Comparison of ENCODE assay signal across 25 cellular contexts in genomic region chr3:156215751-156216150, GRCh38.
A peak's percentile ranks its signal among the peaks of the same experiment; 100 is the strongest.
DNase-seq lines count a peak whose midpoint lies in the region; ATAC-seq, FAIRE-seq and TF ChIP-seq lines count a peak whose summit lies in the region.
"Had no signal": no experiment of that assay in that cellular context is flagged by ENCODE, and none has a peak within 500 bp of the region (broad histone marks: within the 10 kb centered on the region; RNA-seq: fewer than 3 reads in every experiment).

No MANE protein-coding gene starts in this region.

- no peak for TF ChIP-seq RAD21 in HepG2 (CRISPR knock-in tag; IDR thresholded peaks at IDR 0.05)
- TF ChIP-seq RAD21 in H1 (IDR thresholded peaks at IDR 0.05 in 1 of 2, conservative IDR thresholded peaks at IDR 0.05 in 1 of 2; ENCODE audit: low read depth in 2 of 2, low read length in 2 of 2): no peak

- no peaks in the 10 kb centered on the region for H3K79me1 ChIP-seq in H1 (ENCODE audit: low read depth, low read length)

- H2AFZ ChIP-seq in HepG2 (ENCODE audit: low read length) (no peak overlapping the region), H1 (ENCODE audit: low read length) (peak overlapping the region; percentile 44; the same call in 1 of the 2 replicates)
- H2AFZ ChIP-seq: GM23248 had no signal

- no peak overlapping the region for H2BK12ac ChIP-seq in H1 (ENCODE audit: low read depth, low read length)

- H2BK5ac ChIP-seq in H1 (ENCODE audit: low read depth, low read length): no peak overlapping the region

- H3K4me1 ChIP-seq in HepG2 (ENCODE audit: insufficient read depth, low read length) (peaks cover 25% of the 10 kb centered on the region), right lobe of liver (no peaks in the 10 kb centered on the region), H1 (replicated peaks in 1 of 4; ENCODE audit: control insufficient read depth in 3 of 4, insufficient read depth in 4 of 4, low read length in 3 of 4) (no peaks in the 10 kb centered on the region)
- H3K4me1 ChIP-seq: BE2C had no signal

- H3K56ac ChIP-seq in H1 (replicated peaks; ENCODE audit: insufficient read length, low read depth, low read length): no peak overlapping the region

- peaks cover 7% of the 10 kb centered on the region for H3K27me3 Mint-ChIP-seq in type B pancreatic cell

- H3K27ac Mint-ChIP-seq in type B pancreatic cell: no peak overlapping the region
- H3K27ac Mint-ChIP-seq: CD4-positive, alpha-beta T cell; CD8-positive, alpha-beta memory T cell; H9 had no signal

- POLR2A ChIA-PET in HepG2 (lab: Yijun Ruan, JAX) (no interaction called here), H1 (lab: Charles Lee; ENCODE audit: partially characterized antibody) (no interaction called here)

- no peak overlapping the region for H3K4ac ChIP-seq in H1 (replicated peaks; ENCODE audit: insufficient read length, low read depth, low read length)

- no peaks in the 10 kb centered on the region for H3K9me3 Mint-ChIP-seq in type B pancreatic cell
- H3K9me3 Mint-ChIP-seq: CD4-positive, alpha-beta T cell had no signal

- in situ Hi-C loops in HepG2 (cut with HindIII; ENCODE audit: extremely low pct_ligation_motif_present, low pct_unique_long_range_greater_than_20kb): no loop called here

- no peak overlapping the region for H3K14ac ChIP-seq in H1 (ENCODE audit: insufficient read length)

- peak overlapping the region; percentile 44 for H3K4me3 Mint-ChIP-seq in type B pancreatic cell
- H3K4me3 Mint-ChIP-seq: CD14-positive monocyte; CD4-positive, alpha-beta T cell; CD8-positive, alpha-beta memory T cell; H9 had no signal

- H3K79me2 ChIP-seq in HepG2 (ENCODE audit: insufficient read depth, low read length) (no peaks in the 10 kb centered on the region), H1 (ENCODE audit: control insufficient read depth in 1 of 2, insufficient read depth in 2 of 2, low read length in 2 of 2) (no peaks in the 10 kb centered on the region)

- H3K23me2 ChIP-seq in H1 (ENCODE audit: low read depth, low read length): no peaks in the 10 kb centered on the region

- no peak overlapping the region for H4K8ac ChIP-seq in H1 (ENCODE audit: extremely low read depth, insufficient read depth, low read length)

- H3K4me3 ChIP-seq in HepG2 (replicated peaks in 1 of 3; ENCODE audit: insufficient read depth in 1 of 3, low read depth in 2 of 3, low read length in 3 of 3) (no peak overlapping the region), right lobe of liver (no peak overlapping the region), H1 (ENCODE audit: extremely low read depth in 1 of 4, insufficient read depth in 2 of 4, low read depth in 3 of 4, low read length in 4 of 4) (no peak overlapping the region)
- H3K4me3 ChIP-seq: BLaER1 treated with 17β-estradiol and CSF1 and Interleukin-3, amounts not matched to agents 10 nM and 100 nM; GM12878; GM23248 had no signal

- BruUV-seq in HepG2 (replicated peaks; lab: Mats Ljungman, UMichigan): no TSS peak

- no peaks in the 10 kb centered on the region for H4K20me1 ChIP-seq in HepG2 (ENCODE audit: insufficient read depth, low read length)
- peaks cover 0 to 1% of the 10 kb centered on the region in 2 experiments for H4K20me1 ChIP-seq in H1 (replicated peaks in 1 of 2; ENCODE audit: control insufficient read depth in 1 of 2, insufficient read depth in 2 of 2, low read length in 2 of 2)
- H4K20me1 ChIP-seq: BLaER1 treated with 17β-estradiol and CSF1 and Interleukin-3, amounts not matched to agents 10 nM and 100 nM had no signal

- peaks cover 31% of the 10 kb centered on the region for H3K4me1 Mint-ChIP-seq in type B pancreatic cell (ENCODE audit: unreplicated experiment)
- H3K4me1 Mint-ChIP-seq: CD14-positive monocyte; CD8-positive, alpha-beta memory T cell had no signal

- TF ChIP-seq CTCF in HepG2 (CRISPR knock-in tag; IDR thresholded peaks at IDR 0.05) (no peak), right lobe of liver (IDR thresholded peaks at IDR 0.05) (no peak), H1 (IDR thresholded peaks at IDR 0.05; ENCODE audit: control extremely low read depth in 1 of 3, insufficient read depth in 1 of 3, low read depth in 1 of 3, low read length in 3 of 3) (no peak), type B pancreatic cell (conservative IDR thresholded peaks at IDR 0.05) (no peak)

- ATAC-seq in HepG2 (no peak), right lobe of liver (no peak), HG03196 (IDR thresholded peaks at IDR 0.05; ENCODE audit: unreplicated experiment) (no peak)
- ATAC-seq: GM12878, HCT116 had no signal

- 0 out of 2 replicates have a peak overlapping the region, but pooled peaks have one; percentile 41 for H2AK5ac ChIP-seq in H1 (ENCODE audit: low read depth, low read length)

- H3K18ac ChIP-seq in H1 (ENCODE audit: extremely low read depth, low read length): no peak overlapping the region

- H2BK15ac ChIP-seq in H1 (ENCODE audit: low read length): no peak overlapping the region; the same call in 1 of the 2 replicates

- H4K91ac ChIP-seq in H1 (replicated peaks; ENCODE audit: insufficient read length, low read length): no peak overlapping the region

- H3K27me3 ChIP-seq in HepG2 (ENCODE audit: control insufficient read depth in 1 of 2, insufficient read depth in 2 of 2, low read length in 2 of 2) (peaks cover 1 to 11% of the 10 kb centered on the region in 2 experiments; a peak in 2 of 5 replicates), right lobe of liver (no peaks in the 10 kb centered on the region), H1 (replicated peaks in 1 of 4; ENCODE audit: control insufficient read depth in 3 of 4, extremely low read depth in 1 of 4, insufficient read depth in 3 of 4, low read length in 3 of 4) (no peaks in the 10 kb centered on the region)
- H3K27me3 ChIP-seq: BE2C; BLaER1 treated with 17β-estradiol and CSF1 and Interleukin-3, amounts not matched to agents 10 nM and 100 nM had no signal

- TF ChIP-seq POLR2A in HepG2 (IDR thresholded peaks at IDR 0.05; ENCODE audit: insufficient read depth in 1 of 2, low read depth in 2 of 2, low read length in 2 of 2) (no peak), right lobe of liver (IDR thresholded peaks at IDR 0.05) (no peak), H1 (IDR thresholded peaks at IDR 0.05; ENCODE audit: control extremely low read depth in 1 of 2, low read depth in 2 of 2, low read length in 2 of 2) (no peak)

- CTCF ChIA-PET in HepG2 (lab: Yijun Ruan, JAX; ENCODE audit: low intra/inter-chr PET ratio, low total read pairs) (no interaction called here), H1 (lab: Charles Lee; ENCODE audit: partially characterized antibody) (interaction anchor here (0.6 to 1.7 kb wide), 7 partner anchors 22 to 295 kb away, joined by 3 to 8 read pairs (median 4); no protein-coding TSS in a partner anchor)

- no peak overlapping the region for H3K23ac ChIP-seq in H1 (ENCODE audit: insufficient read length)

- H3K4me2 ChIP-seq in HepG2 (ENCODE audit: low read depth, low read length) (no peak overlapping the region), H1 (ENCODE audit: insufficient read depth in 1 of 2, low read depth in 2 of 2, low read length in 2 of 2) (no peak overlapping the region)
- H3K4me2 ChIP-seq: BLaER1 treated with 17β-estradiol and CSF1 and Interleukin-3, amounts not matched to agents 10 nM and 100 nM had no signal

- H3K36me3 Mint-ChIP-seq in type B pancreatic cell: no peaks in the 10 kb centered on the region
- H3K36me3 Mint-ChIP-seq: CD14-positive monocyte; CD8-positive, alpha-beta memory T cell had no signal

- intact Hi-C loops in HepG2 (cut with micrococcal nuclease; ENCODE audit: unreplicated experiment): no loop called here
- intact Hi-C loops in right lobe of liver (cut with DNase I): no loop called here

- H3K9ac ChIP-seq in HepG2 (ENCODE audit: insufficient read depth, low read depth, low read length): no peak overlapping the region
- H3K9ac ChIP-seq in H1 (replicated peaks in 1 of 4; ENCODE audit: extremely low read depth in 1 of 4, low read depth in 3 of 4, low read length in 3 of 4): no peak overlapping the region
- H3K9ac ChIP-seq: BLaER1 treated with 17β-estradiol and CSF1 and Interleukin-3, amounts not matched to agents 10 nM and 100 nM; GM23248 had no signal

- DNase-seq in HepG2 (ENCODE audit: low spot score) (no peak), right lobe of liver (no peak), H1 (ENCODE audit: low read depth in 1 of 2, low spot score in 2 of 2) (no peak), type B pancreatic cell (ENCODE audit: extremely low spot score, unreplicated experiment) (no peak), middle frontal gyrus (ENCODE audit: extremely low spot score, low spot score) (no peak)
- DNase-seq: ACHN; AML-193; BE2C; CD4-positive, alpha-beta T cell; CD8-positive, alpha-beta memory T cell; DMS 273 treated with DMSO at 0.1 percent for 48 hours; DMS79; EL; GDM1; GM23248; H9 had no signal

- no peak overlapping the region for H2BK20ac ChIP-seq in H1 (ENCODE audit: low read length)

- WGBS in HepG2 (ENCODE audit: low lambda C conversion rate): 17% methylated on average over 3 of the region's 3 CpGs
- 72% methylated on average over 3 of the region's 3 CpGs for WGBS in right lobe of liver (ENCODE audit: insufficient coverage, low coverage, low lambda C conversion rate, missing lambda C conversion rate)
- 98% methylated on average over 3 of the region's 3 CpGs; no CpG with 5 or more reads in 1 of the 2 experiments for WGBS in H1 (ENCODE audit: extremely low coverage in 1 of 2, insufficient coverage in 1 of 2, insufficient read length in 1 of 2, insufficient replicate concordance in 2 of 2, low coverage in 1 of 2, low lambda C conversion rate in 2 of 2, missing lambda C conversion rate in 1 of 2), 2 experiments

- H2BK120ac ChIP-seq in H1 (replicated peaks; ENCODE audit: low read depth, low read length): no peak overlapping the region

- no peaks in the 10 kb centered on the region for H3K36me3 ChIP-seq in HepG2 (replicated peaks in 1 of 2; ENCODE audit: control insufficient read depth in 1 of 2, insufficient read depth in 2 of 2, low read length in 2 of 2)
- no peaks in the 10 kb centered on the region for H3K36me3 ChIP-seq in right lobe of liver
- no peaks in the 10 kb centered on the region for H3K36me3 ChIP-seq in H1 (ENCODE audit: control insufficient read depth in 2 of 4, insufficient read depth in 4 of 4, low read length in 3 of 4)
- H3K36me3 ChIP-seq: BE2C; BLaER1 treated with 17β-estradiol and CSF1 and Interleukin-3, amounts not matched to agents 10 nM and 100 nM had no signal

- H4K5ac ChIP-seq in H1 (ENCODE audit: insufficient read length, low read depth, low read length): no peak overlapping the region

- no peak for TF ChIP-seq EP300 in HepG2 (IDR thresholded peaks at IDR 0.05; ENCODE audit: low read depth in 2 of 2, low read length in 2 of 2)
- TF ChIP-seq EP300 in HepG2 (CRISPR knock-in tag; IDR thresholded peaks at IDR 0.05; ENCODE audit: borderline replicate concordance): no peak
- no peak for TF ChIP-seq EP300 in H1 (IDR thresholded peaks at IDR 0.05; ENCODE audit: borderline replicate concordance in 1 of 2, low read depth in 2 of 2, low read length in 2 of 2)

- H3K27ac ChIP-seq in HepG2 (ENCODE audit: extremely low read length, insufficient read depth, low read length): no peak overlapping the region
- H3K27ac ChIP-seq in right lobe of liver: no peak overlapping the region
- no peak overlapping the region for H3K27ac ChIP-seq in H1 (ENCODE audit: low read depth, low read length)
- H3K27ac ChIP-seq: 22Rv1; BLaER1 treated with 17β-estradiol and CSF1 and Interleukin-3, amounts not matched to agents 10 nM and 100 nM; GM23248 had no signal

- FAIRE-seq in HepG2 (lab: Jason Lieb, UNC): no peak
- no peak for FAIRE-seq in H1 (lab: Jason Lieb, UNC)
- FAIRE-seq: A204.1, D721Med, GM12878, GM19239 had no signal

- H3K9me3 ChIP-seq in HepG2 (ENCODE audit: low read length): no peaks in the 10 kb centered on the region
- H3K9me3 ChIP-seq in right lobe of liver: no peaks in the 10 kb centered on the region
- no peaks in the 10 kb centered on the region for H3K9me3 ChIP-seq in H1 (ENCODE audit: insufficient read depth in 2 of 2, low read depth in 1 of 2, low read length in 1 of 2)
- H3K9me3 ChIP-seq: BE2C had no signal

Comparison
In these comparisons a context has a peak if more than half of its experiments do, and no peak if none do; other contexts are left out.
1. Of the 41 proteins assayed by ChIP-seq in both HepG2 and H1: peak only in HepG2: MAFK; only in H1: none; in both: none; in neither: 40.